21 cellular contexts compared by ENCODE assay signal in genomic region chr9:4182831-4183230, GRCh38.
"Had no signal": no experiment of that assay in that cellular context is flagged by ENCODE, and none has a peak within 500 bp of the region (broad histone marks: within the 10 kb centered on the region; RNA-seq: fewer than 3 reads in every experiment).

No MANE protein-coding gene starts in this region.

- DNase-seq: activated CD4-positive, alpha-beta memory T cell treated with anti-CD3 and anti-CD28 coated beads, Interleukin-2, amount 10 ng/mL, durations not matched to agents 7 days and 5 days; activated CD4-positive, alpha-beta T cell treated with anti-CD3 and anti-CD28 coated beads for 36 hours; activated CD4-positive, alpha-beta T cell treated with anti-CD3 and anti-CD28 coated beads, Interleukin-2, amount 50 U/mL, for 1 hour; activated CD8-positive, alpha-beta memory T cell treated with anti-CD3 and anti-CD28 coated beads, Interleukin-2, amount 50 U/mL, for 4 hours; activated gamma-delta T cell treated with Interleukin-2 at 50 U/mL for 16 hours; activated naive CD4-positive, alpha-beta T cell treated with anti-CD3 and anti-CD28 coated beads, Interleukin-2, amount 10 ng/mL, durations not matched to agents 7 days and 5 days; activated T-cell treated with anti-CD3 and anti-CD28 coated beads, Interleukin-2, amount 50 U/mL, for 72 hours; amygdala; cerebellar nuclear complex; KG1; NCI-H1048; NCI-H146; NCI-H1930; NCI-H2171; NCI-H2227 treated with DMSO at 0.1 percent for 48 hours; NCI-H446 treated with DMSO at 0.1 percent for 48 hours; NCI-H524 treated with DMSO at 0.1 percent for 48 hours; NCI-H748 treated with DMSO at 0.1 percent for 48 hours; SIG-M5; T-helper 1 cell; WERI-Rb-1 had no signal

- H3K27ac ChIP-seq: WERI-Rb-1 had no signal

- H3K36me3 ChIP-seq: WERI-Rb-1 had no signal

- ATAC-seq: activated CD4-positive, alpha-beta T cell treated with anti-CD3 and anti-CD28 coated beads for 36 hours; activated T-cell treated with anti-CD3 and anti-CD28 coated beads, Interleukin-2, amount 50 U/mL, for 72 hours had no signal
